ENCODE assay signal across 8 cellular contexts in genomic region chr1:144412491-144413403, GRCh38. TPM values are rescaled to one million over a fixed set of nuclear protein-coding genes. Genes with fewer than 3 reads are reported as not detected.
DNase-seq lines count a peak whose midpoint lies in the region; ATAC-seq, FAIRE-seq and TF ChIP-seq lines count a peak whose summit lies in the region.
"Not testable (repeated sequence)": the region's sequence is repeated elsewhere in the genome, so short reads cannot be mapped to it uniquely, and the experiment has no call there.

No MANE protein-coding gene starts in this region.

- not testable (repeated sequence) for H3K9ac ChIP-seq in NT2/D1 (ENCODE audit: insufficient read length, low read depth)
- H3K9ac ChIP-seq in endothelial cell of umbilical vein (replicated peaks; ENCODE audit: extremely low read depth, insufficient read depth, low read length) (peak overlapping the region; percentile 37), mesendoderm (ENCODE audit: low read length) (peak overlapping the region; percentile 21)

- H3K27me3 ChIP-seq in Caco-2 (replicated peaks; ENCODE audit: control insufficient read depth, insufficient read depth, low read length); NT2/D1 (ENCODE audit: insufficient read depth, insufficient read length); endothelial cell of umbilical vein (ENCODE audit: control insufficient read depth in 2 of 2, insufficient read depth in 2 of 2, low read length in 2 of 2); mesendoderm (ENCODE audit: insufficient read depth, low read length, poor library complexity): not testable (repeated sequence)

- H3K18ac ChIP-seq in mesendoderm (ENCODE audit: low read length) = not testable (repeated sequence)

- TSS peak; percentile 91 for BruUV-seq in Caco-2 (replicated peaks; lab: Mats Ljungman, UMichigan)
- BruUV-seq in endothelial cell of umbilical vein (replicated peaks; lab: Mats Ljungman, UMichigan) = TSS peak; percentile 98

- H3K9me3 Mint-ChIP-seq in Caco-2 (ENCODE audit: unreplicated experiment) = not testable (repeated sequence)

- not testable (repeated sequence) for H2AK5ac ChIP-seq in mesendoderm (ENCODE audit: low read length)

- H3K4me1 Mint-ChIP-seq in Caco-2 (ENCODE audit: low read depth, unreplicated experiment) = not testable (repeated sequence)

- H3K4me3 ChIP-seq in Caco-2 (ENCODE audit: low read depth, low read length) (peak overlapping the region; percentile 41), NT2/D1 (ENCODE audit: insufficient read length, low read depth) (peak overlapping the region; percentile 27), endothelial cell of umbilical vein (replicated peaks in 1 of 3; ENCODE audit: insufficient read depth in 1 of 3, low read depth in 1 of 3, low read length in 3 of 3) (peak overlapping the region in 2 of 3 experiments; percentile 28 to 37)
- H3K4me3 ChIP-seq in mesendoderm (ENCODE audit: low read length) = not testable (repeated sequence)

- dilution Hi-C loops in endothelial cell of umbilical vein (cut with MboI; ENCODE audit: extremely low pct_ligation_motif_present, low sequenced_read_pairs) = not testable (repeated sequence)

- not testable (repeated sequence) for H2BK15ac ChIP-seq in mesendoderm (replicated peaks; ENCODE audit: low read depth)

- not testable (repeated sequence) for H3K9me3 ChIP-seq in Caco-2; NT2/D1 (ENCODE audit: insufficient read depth, low read length); endothelial cell of umbilical vein (replicated peaks; ENCODE audit: control insufficient read depth, insufficient read depth, low read length)

- H3K9me1 ChIP-seq in endothelial cell of umbilical vein (replicated peaks; ENCODE audit: control insufficient read depth, extremely low read depth, insufficient read depth, low read length) = not testable (repeated sequence)

- peaks cover 18% of the 10 kb centered on the region for H3K36me3 Mint-ChIP-seq in Caco-2 (ENCODE audit: insufficient read depth, unreplicated experiment)

- not testable (repeated sequence) for H4K5ac ChIP-seq in mesendoderm (ENCODE audit: low read length)

- not testable (repeated sequence) for H4K8ac ChIP-seq in mesendoderm (ENCODE audit: low read depth, low read length)

- H2BK5ac ChIP-seq in mesendoderm (ENCODE audit: low read length) = not testable (repeated sequence)

- H3K79me1 ChIP-seq in mesendoderm (ENCODE audit: low read length) = not testable (repeated sequence)

- no CpG with 5 or more reads among the region's 41 CpGs for WGBS in mesendoderm (ENCODE audit: extremely low coverage, insufficient coverage, low lambda C conversion rate)

- not testable (repeated sequence) for H3K4me1 ChIP-seq in Caco-2; NT2/D1 (ENCODE audit: insufficient read depth, insufficient read length); endothelial cell of umbilical vein (ENCODE audit: control insufficient read depth, extremely low read depth, insufficient read depth, low read length); mesendoderm (ENCODE audit: control insufficient read depth, low read depth, low read length)

- peak overlapping the region; percentile 82 for H3K27ac Mint-ChIP-seq in Caco-2 (ENCODE audit: unreplicated experiment)

- H3K79me2 ChIP-seq in endothelial cell of umbilical vein (ENCODE audit: control insufficient read depth, insufficient read depth, low read length); mesendoderm (ENCODE audit: control insufficient read depth, insufficient read depth, low read length): not testable (repeated sequence)

- peak overlapping the region; percentile 63 for H3K27ac ChIP-seq in endothelial cell of umbilical vein (ENCODE audit: insufficient read depth, low read depth, low read length)
- H3K27ac ChIP-seq in mesendoderm (ENCODE audit: low read depth, low read length) = not testable (repeated sequence)

- not testable (repeated sequence) for TF ChIP-seq CTCF in Caco-2 (IDR thresholded peaks at IDR 0.05; ENCODE audit: insufficient read depth in 1 of 2, low read depth in 1 of 2, low read length in 1 of 2, severe bottlenecking in 1 of 2, unreplicated experiment in 1 of 2); endothelial cell of umbilical vein (IDR thresholded peaks at IDR 0.05; ENCODE audit: extremely low read depth in 1 of 2, insufficient read depth in 1 of 2, low read depth in 1 of 2, low read length in 2 of 2)

- intact Hi-C loops in Caco-2 (cut with micrococcal nuclease; ENCODE audit: unreplicated experiment); endothelial cell of umbilical vein (cut with micrococcal nuclease): not testable (repeated sequence)

- not testable (repeated sequence) for H4K20me1 ChIP-seq in endothelial cell of umbilical vein (replicated peaks; ENCODE audit: control insufficient read depth, extremely low read depth, insufficient read depth, low read length)

- DNase-seq in Caco-2 (peak; percentile 92 to 97), HS-27A (ENCODE audit: low read depth) (peak; percentile 71), NT2/D1 (ENCODE audit: low read depth, low spot score) (peak; percentile 99), endothelial cell of umbilical vein (ENCODE audit: low read depth, low spot score) (peak; percentile 95), mesendoderm (peak; percentile 100)
- peak; percentile 92 for DNase-seq in activated CD8-positive, alpha-beta memory T cell treated with anti-CD3 and anti-CD28 coated beads, Interleukin-2, amount 50 U/mL, for 48 hours
- peak; percentile 79 to 91 (median 83) for DNase-seq in stimulated activated CD4-positive, alpha-beta T cell treated with anti-CD3 and anti-CD28 coated beads, TNF-alpha, amount 100 ng/mL, for 24 hours (ENCODE audit: low read depth in 3 of 3)

- POLR2A ChIA-PET in Caco-2 (lab: Charles Lee) (interaction anchor here (0.9 kb wide), 1 partner anchor 868 kb away, joined by 5 read pairs; no protein-coding TSS in a partner anchor), endothelial cell of umbilical vein (lab: Charles Lee) (interaction anchor here (0.7 to 1.4 kb wide), 4 partner anchors 133 to 1052 kb away, joined by 5 to 13 read pairs (median 8); no protein-coding TSS in a partner anchor)

- TF ChIP-seq POLR2A in endothelial cell of umbilical vein (IDR thresholded peaks at IDR 0.05; ENCODE audit: low read depth, low read length) = peak; percentile 99

- not testable (repeated sequence) for H3K27me3 Mint-ChIP-seq in Caco-2 (ENCODE audit: insufficient read depth, unreplicated experiment)

- not testable (repeated sequence) for FAIRE-seq in endothelial cell of umbilical vein (lab: Jason Lieb, UNC)

- H2AFZ ChIP-seq in endothelial cell of umbilical vein (ENCODE audit: low read depth, low read length) = not testable (repeated sequence)

- not testable (repeated sequence) for H3K56ac ChIP-seq in mesendoderm (ENCODE audit: low read length)

- CTCF ChIA-PET in Caco-2 (lab: Charles Lee); endothelial cell of umbilical vein (lab: Charles Lee): not testable (repeated sequence)

- not testable (repeated sequence) for H3K4ac ChIP-seq in mesendoderm (ENCODE audit: low read depth, low read length)

- H3K36me3 ChIP-seq in Caco-2 (ENCODE audit: control insufficient read depth, insufficient read depth, low read length); NT2/D1 (ENCODE audit: insufficient read depth, insufficient read length, low read length); endothelial cell of umbilical vein (ENCODE audit: control insufficient read depth in 2 of 2, extremely low read depth in 1 of 2, insufficient read depth in 2 of 2, low read length in 2 of 2); mesendoderm (ENCODE audit: control insufficient read depth, insufficient read depth, low read length): not testable (repeated sequence)

- peak overlapping the region; percentile 80 for H3K4me3 Mint-ChIP-seq in Caco-2 (ENCODE audit: unreplicated experiment)

- not testable (repeated sequence) for H2BK120ac ChIP-seq in mesendoderm (ENCODE audit: low read depth, low read length)

- peak; percentile 82 for ATAC-seq in GM21390 (IDR thresholded peaks at IDR 0.05; ENCODE audit: unreplicated experiment)

- peak overlapping the region; percentile 17 for H3K4me2 ChIP-seq in endothelial cell of umbilical vein (ENCODE audit: insufficient read depth, low read length)
- H3K4me2 ChIP-seq in mesendoderm (ENCODE audit: low read length) = not testable (repeated sequence)

- H3K23ac ChIP-seq in mesendoderm (ENCODE audit: low read length) = not testable (repeated sequence)

TF ChIP-seq in endothelial cell of umbilical vein, 7 proteins besides CTCF, POLR2A, EP300 and RAD21:
- TF ChIP-seq MYC (IDR thresholded peaks at IDR 0.05; ENCODE audit: low read depth, low read length) (peak; percentile 5), POLR2AphosphoS5 (IDR thresholded peaks at IDR 0.05; ENCODE audit: insufficient read depth, low read depth, low read length) (peak; percentile 100)

RNA-seq across cellular contexts. Expression of gene PPIAL4E, which starts 39.3 kb away (rescaled TPM):
- total RNA-seq in Caco-2 (2022) = not detected in 2 replicates
- total RNA-seq in endothelial cell of umbilical vein = not detected in 2 replicates
- not detected in 2 replicates for polyA plus RNA-seq in endothelial cell of umbilical vein
- not detected in 2 replicates for polyA plus RNA-seq in endothelial cell of umbilical vein (2011; cell fraction: cytosol; rRNA removed)
- polyA plus RNA-seq in endothelial cell of umbilical vein (2011; cell fraction: nucleus; rRNA removed) = not detected in 2 replicates
- not detected in 2 replicates for polyA plus RNA-seq in endothelial cell of umbilical vein (2012)
- not detected in 2 replicates for polyA minus RNA-seq in endothelial cell of umbilical vein
- not detected for polyA minus RNA-seq in endothelial cell of umbilical vein (2011; cell fraction: cytosol; rRNA and poly(A)+ RNA removed)
- not detected in 2 replicates for polyA minus RNA-seq in endothelial cell of umbilical vein (2011; cell fraction: nucleus; rRNA and poly(A)+ RNA removed)
- not detected for polyA plus RNA-seq in mesendoderm (2013, experiment 1 of 2)
- not detected for polyA plus RNA-seq in mesendoderm (2013, experiment 2 of 2)

RNA-seq across cellular contexts. Expression of gene NBPF15, which starts 48.7 kb away (rescaled TPM):
- total RNA-seq in Caco-2 (2022) (34.7 and 35.0 TPM in 2 replicates), endothelial cell of umbilical vein (66.5 and 66.8 TPM in 2 replicates)
- polyA plus RNA-seq in endothelial cell of umbilical vein = 32.9 and 35.5 TPM in 2 replicates
- polyA plus RNA-seq in endothelial cell of umbilical vein (2011; cell fraction: cytosol; rRNA removed) = 16.0 and 19.6 TPM in 2 replicates
- polyA plus RNA-seq in endothelial cell of umbilical vein (2011; cell fraction: nucleus; rRNA removed) = 189 and 241 TPM in 2 replicates
- 34.4 and 35.8 TPM in 2 replicates for polyA plus RNA-seq in endothelial cell of umbilical vein (2012)
- polyA minus RNA-seq in endothelial cell of umbilical vein = 70.1 and 78.5 TPM in 2 replicates
- 16.5 TPM for polyA minus RNA-seq in endothelial cell of umbilical vein (2011; cell fraction: cytosol; rRNA and poly(A)+ RNA removed)
- polyA minus RNA-seq in endothelial cell of umbilical vein (2011; cell fraction: nucleus; rRNA and poly(A)+ RNA removed) = 80.2 and 104 TPM in 2 replicates
- 4.2 TPM for polyA plus RNA-seq in mesendoderm (2013, experiment 1 of 2)
- 4.6 TPM for polyA plus RNA-seq in mesendoderm (2013, experiment 2 of 2)
